1 cellular context compared by ENCODE assay signal in the genomic region with DNA sequence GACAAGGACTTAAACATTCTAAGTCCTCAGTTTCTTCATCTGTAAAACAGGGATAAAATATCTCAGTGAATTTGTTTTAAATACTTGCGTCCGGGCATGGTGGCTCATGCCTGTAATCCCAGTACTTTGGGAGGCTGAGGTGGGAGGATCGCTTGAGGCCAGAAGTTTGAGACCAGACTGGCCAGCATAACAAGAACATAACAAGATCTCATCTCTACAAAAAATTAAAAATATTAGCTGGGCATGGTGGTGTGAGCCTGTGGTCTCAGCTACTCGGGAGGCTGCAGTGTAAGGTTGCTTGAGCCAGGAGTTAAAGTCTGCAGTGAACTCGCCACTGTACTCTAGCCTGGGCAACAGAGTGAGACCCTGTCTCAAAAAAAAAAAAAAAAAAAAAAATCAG.
TF ChIP-seq lines count a peak whose summit lies in the region.

No MANE protein-coding gene starts in this region.

TF ChIP-seq in K562, 482 proteins besides CTCF, POLR2A, EP300 and RAD21:
- TF ChIP-seq ZNF121 (CRISPR knock-in tag; conservative IDR thresholded peaks at IDR 0.05) (0 out of 2 replicates have a peak, but pooled peaks have one; percentile 38), RBM25 (IDR thresholded peaks at IDR 0.05; ENCODE audit: low read depth, low read length, severe bottlenecking) (peak; percentile 6)
